In the genomic region with DNA sequence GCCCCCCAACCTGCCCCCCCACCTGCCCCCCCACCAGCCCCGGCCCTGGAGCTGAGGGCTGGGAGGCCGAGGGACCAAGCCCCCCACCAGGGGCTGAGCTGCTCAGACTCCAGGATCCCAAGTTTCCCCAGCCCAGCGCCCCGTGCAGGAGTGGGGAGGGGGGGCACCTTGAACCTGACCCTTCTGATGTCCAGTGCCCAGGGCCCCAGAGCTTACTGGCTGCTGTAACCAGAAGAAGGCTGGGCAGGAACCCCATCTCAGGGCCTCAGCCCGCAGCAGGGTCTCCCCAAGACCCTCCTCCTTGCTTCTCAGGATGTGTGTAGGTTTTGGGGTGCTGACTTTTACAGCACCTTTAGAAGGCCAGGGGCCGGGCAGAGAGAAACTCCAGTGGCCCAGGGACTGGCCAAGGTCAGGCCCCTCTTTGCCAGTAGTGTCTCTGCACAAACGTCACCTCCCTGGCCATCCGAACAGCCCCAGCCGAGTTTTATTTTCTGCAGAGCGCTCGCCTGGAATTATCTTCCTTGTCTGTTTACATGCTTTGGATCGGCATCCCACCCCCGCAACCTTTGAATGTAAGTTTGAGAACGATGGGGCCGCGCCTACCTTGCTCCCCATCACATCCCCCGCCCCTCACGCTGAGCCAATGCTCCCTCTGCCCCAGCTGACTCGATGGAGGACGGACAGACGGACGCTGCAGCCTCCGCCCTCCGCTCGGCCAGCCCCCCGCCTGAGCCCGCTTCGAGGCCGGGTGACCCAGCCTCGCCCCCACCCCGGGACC, we compare ENCODE assay signal across 8 cellular contexts.
DNase-seq lines count a peak whose midpoint lies in the region; ATAC-seq and TF ChIP-seq lines count a peak whose summit lies in the region.

No MANE protein-coding gene starts in this region.

- DNase-seq in COR-L47 (lab: John Stamatoyannopoulos, UW) (peak; percentile 43), NCI-H2227 treated with DMSO at 0.1 percent for 48 hours (lab: John Stamatoyannopoulos, UW) (peak; percentile 52), right atrium auricular region (ENCODE audit: low spot score) (no peak), T-helper 9 cell (no peak), NCI-H2081 treated with DMSO at 0.1 percent for 48 hours (lab: John Stamatoyannopoulos, UW) (no peak)
- DNase-seq in activated gamma-delta T cell treated with anti-CD3 and anti-CD28 coated beads, Interleukin-2, amount 50 U/mL, for 16 hours (ENCODE audit: low read depth) = peak; percentile 3
- DNase-seq in stimulated activated CD4-positive, alpha-beta T cell treated with anti-CD3 and anti-CD28 coated beads, Interleukin-12 subunit alpha, Interleukin-12 subunit beta, amount 100 ng/mL, for 4 hours = peak; percentile 22

- no peaks in the 10 kb centered on the region for H3K36me3 ChIP-seq in right atrium auricular region

- no peak overlapping the region for H3K27ac ChIP-seq in right atrium auricular region

- no peak overlapping the region for H3K4me3 Mint-ChIP-seq in stimulated activated memory B cell treated with anti-CD40 and anti-IgM and Interleukin-4, amounts not matched to agents 10 μg/mL and 1 μg/mL and 100 μg/mL, for 72 hours

- H3K27ac Mint-ChIP-seq in stimulated activated memory B cell treated with anti-CD40 and anti-IgM and Interleukin-4, amounts not matched to agents 10 μg/mL and 1 μg/mL and 100 μg/mL, for 72 hours = no peak overlapping the region

- no peaks in the 10 kb centered on the region for H3K36me3 Mint-ChIP-seq in stimulated activated memory B cell treated with anti-CD40 and anti-IgM and Interleukin-4, amounts not matched to agents 10 μg/mL and 1 μg/mL and 100 μg/mL, for 72 hours

- H3K4me3 ChIP-seq in right atrium auricular region = peak overlapping the region; percentile 43 to 60

- H3K27me3 Mint-ChIP-seq in stimulated activated memory B cell treated with anti-CD40 and anti-IgM and Interleukin-4, amounts not matched to agents 10 μg/mL and 1 μg/mL and 100 μg/mL, for 72 hours = peaks cover 90% of the 10 kb centered on the region

- H3K9me3 ChIP-seq in right atrium auricular region = no peaks in the 10 kb centered on the region

- ATAC-seq in stimulated activated memory B cell treated with anti-CD40 and anti-IgM and Interleukin-4, amounts not matched to agents 10 μg/mL and 1 μg/mL and 100 μg/mL, for 72 hours = no peak

- no peaks in the 10 kb centered on the region for H3K9me3 Mint-ChIP-seq in stimulated activated memory B cell treated with anti-CD40 and anti-IgM and Interleukin-4, amounts not matched to agents 10 μg/mL and 1 μg/mL and 100 μg/mL, for 72 hours

- peaks cover 18% of the 10 kb centered on the region for H3K4me1 Mint-ChIP-seq in stimulated activated memory B cell treated with anti-CD40 and anti-IgM and Interleukin-4, amounts not matched to agents 10 μg/mL and 1 μg/mL and 100 μg/mL, for 72 hours

- peaks cover 0 to 30% of the 10 kb centered on the region in 2 donors for H3K4me1 ChIP-seq in right atrium auricular region

- TF ChIP-seq CTCF in right atrium auricular region (IDR thresholded peaks at IDR 0.05) = no peak

- no peaks in the 10 kb centered on the region for H3K27me3 ChIP-seq in right atrium auricular region

Comparison
In these comparisons a context has a peak if more than half of its experiments do, and no peak if none do; other contexts are left out.
1. DNase-seq: peak in COR-L47 (single experiment), NCI-H2227 treated with DMSO at 0.1 percent for 48 hours (single experiment), activated gamma-delta T cell treated with anti-CD3 and anti-CD28 coated beads, Interleukin-2, amount 50 U/mL, for 16 hours (single experiment) and stimulated activated CD4-positive, alpha-beta T cell treated with anti-CD3 and anti-CD28 coated beads, Interleukin-12 subunit alpha, Interleukin-12 subunit beta, amount 100 ng/mL, for 4 hours (single experiment); none in right atrium auricular region (single experiment), T-helper 9 cell (single experiment) and NCI-H2081 treated with DMSO at 0.1 percent for 48 hours (single experiment).